8 cellular contexts compared by ENCODE assay signal in genomic region chr18:3449702-3450357, GRCh38. TPM values are rescaled to one million over a fixed set of nuclear protein-coding genes. Genes with fewer than 3 reads are reported as not detected.
A peak's percentile ranks its signal among the peaks of the same experiment; 100 is the strongest.
DNase-seq lines count a peak whose midpoint lies in the region; ATAC-seq and TF ChIP-seq lines count a peak whose summit lies in the region.

TGIF1 (plus strand) TSS chr18:3450172; CDS start chr18:3450490, 318 bp downstream.

- ATAC-seq in GM21576 (IDR thresholded peaks at IDR 0.05; ENCODE audit: unreplicated experiment) (peak; percentile 2), mucosa of descending colon (peak; percentile 45)
- no peak for ATAC-seq in activated T-cell treated with anti-CD3 and anti-CD28 coated beads, Interleukin-2, amount 50 U/mL, for 4 hours

- peak; percentile 88 for TF ChIP-seq POLR2A in erythroblast (IDR thresholded peaks at IDR 0.05; ENCODE audit: low read length)

- H3K4me3 ChIP-seq in AG09309 (ENCODE audit: control insufficient read depth, low read depth, low read length) (peak within 1 kb of the TSS; percentile 93), mucosa of descending colon (peak within 1 kb of the TSS; percentile 85)

- H3K4me1 Mint-ChIP-seq in activated T-cell treated with anti-CD3 and anti-CD28 coated beads, Interleukin-2, amount 50 U/mL, for 4 hours (ENCODE audit: low read depth), result peaks cover 49% of the 10 kb centered on the region
- H3K4me1 Mint-ChIP-seq in stimulated activated naive CD8-positive, alpha-beta T cell treated with anti-CD3 and anti-CD28 coated beads, Interleukin-15, Interleukin-2, amounts not matched to agents 100 ng/mL and 50 ng/mL, for 24 hours (ENCODE audit: low read depth), result peaks cover 57% of the 10 kb centered on the region

- intact Hi-C loops in mucosa of descending colon (cut with DNase I, micrococcal nuclease), result loop anchor here (5.0 to 10.0 kb wide), 2 partner anchors 147 to 215 kb away; no protein-coding TSS in a partner anchor

- H3K27ac Mint-ChIP-seq in stimulated activated naive CD8-positive, alpha-beta T cell treated with anti-CD3 and anti-CD28 coated beads, Interleukin-15, Interleukin-2, amounts not matched to agents 100 ng/mL and 50 ng/mL, for 24 hours, result peak within 1 kb of the TSS; percentile 100

- H3K36me3 ChIP-seq in mucosa of descending colon (ENCODE audit: low read depth), result no peaks in the 10 kb centered on the region

- TF ChIP-seq CTCF in AG09309 (IDR thresholded peaks at IDR 0.05; ENCODE audit: control insufficient read depth, insufficient read depth, low read depth, low read length, missing control alignments) (no peak), mucosa of descending colon (IDR thresholded peaks at IDR 0.05) (no peak)

- DNase-seq in AG09309 (ENCODE audit: low read depth) (no peak), NCI-H526 (lab: John Stamatoyannopoulos, UW) (peak; percentile 47 to 80), erythroblast (lab: John Stamatoyannopoulos, UW) (peak; percentile 75 to 88), mucosa of descending colon (peak; percentile 89 to 91 (median 90)), putamen (ENCODE audit: low spot score) (no peak)
- peak; percentile 42 for DNase-seq in activated T-cell treated with anti-CD3 and anti-CD28 coated beads, Interleukin-2, amount 50 U/mL, for 4 hours

- peaks cover 12% of the 10 kb centered on the region for H3K4me1 ChIP-seq in mucosa of descending colon (ENCODE audit: low read depth)

- no peaks in the 10 kb centered on the region for H3K27me3 Mint-ChIP-seq in activated T-cell treated with anti-CD3 and anti-CD28 coated beads, Interleukin-2, amount 50 U/mL, for 4 hours (ENCODE audit: low read depth)
- no peaks in the 10 kb centered on the region for H3K27me3 Mint-ChIP-seq in stimulated activated naive CD8-positive, alpha-beta T cell treated with anti-CD3 and anti-CD28 coated beads, Interleukin-15, Interleukin-2, amounts not matched to agents 100 ng/mL and 50 ng/mL, for 24 hours

- no peaks in the 10 kb centered on the region for H3K36me3 Mint-ChIP-seq in activated T-cell treated with anti-CD3 and anti-CD28 coated beads, Interleukin-2, amount 50 U/mL, for 4 hours (ENCODE audit: insufficient read depth)
- H3K36me3 Mint-ChIP-seq in stimulated activated naive CD8-positive, alpha-beta T cell treated with anti-CD3 and anti-CD28 coated beads, Interleukin-15, Interleukin-2, amounts not matched to agents 100 ng/mL and 50 ng/mL, for 24 hours (ENCODE audit: low read depth), result peaks cover 21% of the 10 kb centered on the region

- H3K4me3 Mint-ChIP-seq in activated T-cell treated with anti-CD3 and anti-CD28 coated beads, Interleukin-2, amount 50 U/mL, for 4 hours, result peak within 1 kb of the TSS; percentile 94
- H3K4me3 Mint-ChIP-seq in stimulated activated naive CD8-positive, alpha-beta T cell treated with anti-CD3 and anti-CD28 coated beads, Interleukin-15, Interleukin-2, amounts not matched to agents 100 ng/mL and 50 ng/mL, for 24 hours, result peak within 1 kb of the TSS; percentile 91

- no peaks in the 10 kb centered on the region for H3K9me3 ChIP-seq in mucosa of descending colon

- no peaks in the 10 kb centered on the region for H3K9me3 Mint-ChIP-seq in activated T-cell treated with anti-CD3 and anti-CD28 coated beads, Interleukin-2, amount 50 U/mL, for 4 hours
- no peaks in the 10 kb centered on the region for H3K9me3 Mint-ChIP-seq in stimulated activated naive CD8-positive, alpha-beta T cell treated with anti-CD3 and anti-CD28 coated beads, Interleukin-15, Interleukin-2, amounts not matched to agents 100 ng/mL and 50 ng/mL, for 24 hours

RNA-seq across cellular contexts. Expression of gene TGIF1, which starts in this region (rescaled TPM):
- total RNA-seq in activated T-cell treated with anti-CD3 and anti-CD28 coated beads, Interleukin-2, amount 50 U/mL, for 4 hours, result 10 to 100 TPM; 19.8 to 35.0 (median 34.8) TPM
- total RNA-seq in mucosa of descending colon, result 10 to 100 TPM; 37.1 to 67.2 (median 59.1) TPM

Comparison
In these comparisons a context has a peak if more than half of its experiments do, and no peak if none do; other contexts are left out.
1. DNase-seq: peak in NCI-H526 (2 of 2), activated T-cell treated with anti-CD3 and anti-CD28 coated beads, Interleukin-2, amount 50 U/mL, for 4 hours (single experiment), erythroblast (2 of 2) and mucosa of descending colon (3 of 3); none in AG09309 (single experiment) and putamen (single experiment).
2. ATAC-seq: peak in GM21576 (single experiment) and mucosa of descending colon (single experiment); none in activated T-cell treated with anti-CD3 and anti-CD28 coated beads, Interleukin-2, amount 50 U/mL, for 4 hours (0 of 2).